13 cellular contexts compared by ENCODE assay signal in the genomic region with DNA sequence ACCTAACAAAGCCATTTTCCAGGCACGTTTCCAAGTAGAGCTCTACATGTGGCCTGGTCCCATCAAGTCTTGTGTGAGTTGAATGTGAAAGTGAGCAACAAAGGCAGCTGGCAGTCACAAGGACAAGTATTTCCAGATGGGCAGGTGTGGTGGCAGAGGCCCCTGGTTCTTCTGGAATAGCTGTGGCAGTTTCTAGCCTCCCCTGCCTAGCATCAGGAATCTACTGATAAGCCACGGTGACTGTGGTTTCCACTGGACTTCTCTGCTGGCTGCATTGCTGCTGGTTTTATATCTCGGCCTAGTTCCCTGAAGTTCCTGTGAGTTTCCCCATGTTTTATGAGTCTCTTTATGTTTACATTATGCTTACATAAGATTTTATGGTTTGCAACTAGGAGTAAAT.
DNase-seq lines count a peak whose midpoint lies in the region; ATAC-seq, FAIRE-seq and TF ChIP-seq lines count a peak whose summit lies in the region.
"Had no signal": no experiment of that assay in that cellular context is flagged by ENCODE, and none has a peak within 500 bp of the region (broad histone marks: within the 10 kb centered on the region; RNA-seq: fewer than 3 reads in every experiment).

No MANE protein-coding gene starts in this region.

- peak; percentile 89 for FAIRE-seq in K562 (lab: Jason Lieb, UNC)

- no peak for TF ChIP-seq RAD21 in K562 (CRISPR knock-in tag; conservative IDR thresholded peaks at IDR 0.05 in 1 of 2, IDR thresholded peaks at IDR 0.05 in 1 of 2)

- no peaks in the 10 kb centered on the region; the same call in 1 of the 2 replicates for H3K9me3 ChIP-seq in K562 (replicated peaks; ENCODE audit: control insufficient read depth, insufficient read depth, low read depth, low read length)

- intact Hi-C loops in MCF 10A (cut with micrococcal nuclease) (no loop called here), K562 (cut with micrococcal nuclease) (no loop called here)

- TF ChIP-seq EP300 in K562 (IDR thresholded peaks at IDR 0.05; ENCODE audit: low read length): no peak

- peaks cover 53% of the 10 kb centered on the region for H3K27me3 Mint-ChIP-seq in MCF 10A (ENCODE audit: insufficient read depth, unreplicated experiment)

- no peak for TF ChIP-seq CTCF in MCF 10A (IDR thresholded peaks at IDR 0.05; ENCODE audit: unreplicated experiment)
- TF ChIP-seq CTCF in K562 (IDR thresholded peaks at IDR 0.05 in 2 of 3, conservative IDR thresholded peaks at IDR 0.05 in 1 of 3; ENCODE audit: insufficient read depth in 2 of 3, low read depth in 1 of 3, low read length in 3 of 3): no peak

- peak overlapping the region; percentile 35; the same call in 1 of the 2 replicates for H3K4me2 ChIP-seq in K562 (ENCODE audit: insufficient read depth, low read length)
- H3K4me2 ChIP-seq: neural progenitor cell had no signal

- in situ Hi-C loops in T47D (cut with HindIII; ENCODE audit: low pct_unique_long_range_greater_than_20kb, low sequenced_read_pairs): no loop called here
- in situ Hi-C loops in K562 (cut with MboI): no loop called here

- POLR2A ChIA-PET in MCF 10A (lab: Yijun Ruan, JAX) (no interaction called here), K562 (lab: Yijun Ruan, JAX) (interaction anchor here (0.6 kb wide), 1 partner anchor 75 kb away, joined by 3 read pairs; no protein-coding TSS in a partner anchor)

- H3K9ac ChIP-seq in K562 (ENCODE audit: insufficient read depth in 1 of 2, low read depth in 2 of 2, low read length in 2 of 2): no peak overlapping the region
- H3K9ac ChIP-seq: neural progenitor cell had no signal

- H3K9me1 ChIP-seq in K562 (ENCODE audit: control insufficient read depth, insufficient read depth, low read length): no peaks in the 10 kb centered on the region

- no peak overlapping the region for H3K27ac Mint-ChIP-seq in MCF 10A (ENCODE audit: low read depth, unreplicated experiment)
- H3K27ac Mint-ChIP-seq: neural progenitor cell had no signal

- BruUV-seq in MCF 10A (replicated peaks; lab: Mats Ljungman, UMichigan) (no TSS peak), K562 (replicated peaks; lab: Mats Ljungman, UMichigan) (no TSS peak)

- peak; percentile 7 to 69 for DNase-seq in T47D (ENCODE audit: low read depth in 1 of 2, low spot score in 1 of 2)
- no peak for DNase-seq in MCF 10A (ENCODE audit: unreplicated experiment)
- DNase-seq in NCI-H510A (lab: John Stamatoyannopoulos, UW): peak; percentile 68
- peak; percentile 14 to 69 (median 26) for DNase-seq in K562 (ENCODE audit: extremely low read depth in 1 of 4, low spot score in 3 of 4)
- no peak for DNase-seq in occipital lobe (lab: John Stamatoyannopoulos, UW)
- no peak for DNase-seq in germinal center (ENCODE audit: low spot score)
- DNase-seq: activated T-cell treated with anti-CD3 and anti-CD28 coated beads, Interleukin-2, amount 50 U/mL, for 1 hour; effector CD4-positive, alpha-beta T cell; glutamatergic neuron; NCI-H1694 had no signal

- H3K4me1 Mint-ChIP-seq in MCF 10A (ENCODE audit: insufficient read depth, unreplicated experiment): no peaks in the 10 kb centered on the region
- H3K4me1 Mint-ChIP-seq: neural progenitor cell had no signal

- no peak overlapping the region for H3K4me3 Mint-ChIP-seq in MCF 10A (ENCODE audit: unreplicated experiment)
- H3K4me3 Mint-ChIP-seq: neural progenitor cell had no signal

- no peak for TF ChIP-seq POLR2A in K562 (conservative IDR thresholded peaks at IDR 0.05)

- H3K79me2 ChIP-seq in K562 (ENCODE audit: control insufficient read depth, insufficient read depth, low read length): no peaks in the 10 kb centered on the region

- H2AFZ ChIP-seq in K562 (ENCODE audit: low read depth, low read length): peak overlapping the region; percentile 64; the same call in 1 of the 2 replicates
- H2AFZ ChIP-seq: neural progenitor cell had no signal

- H3K27ac ChIP-seq in K562 (ENCODE audit: extremely low read depth, low read depth, low read length): no peak overlapping the region
- H3K27ac ChIP-seq: neural progenitor cell had no signal

- H4K20me1 ChIP-seq in K562 (replicated peaks; ENCODE audit: control insufficient read depth, insufficient read depth, low read length): no peaks in the 10 kb centered on the region

- ATAC-seq in K562: peak; percentile 78
- ATAC-seq in GM19463 (IDR thresholded peaks at IDR 0.05; ENCODE audit: unreplicated experiment): no peak
- no peak for ATAC-seq in GM18867 (IDR thresholded peaks at IDR 0.05; ENCODE audit: unreplicated experiment)

- H3K36me3 Mint-ChIP-seq in MCF 10A (ENCODE audit: insufficient read depth, unreplicated experiment): no peaks in the 10 kb centered on the region
- H3K36me3 Mint-ChIP-seq: neural progenitor cell had no signal

- H3K27me3 ChIP-seq in K562 (ENCODE audit: control insufficient read depth in 2 of 2, insufficient read depth in 2 of 2, low read length in 2 of 2): peaks cover 0 to 3% of the 10 kb centered on the region in 2 experiments; a peak in 1 of 5 replicates
- H3K27me3 ChIP-seq: neural progenitor cell had no signal

- peaks cover 0 to 19% of the 10 kb centered on the region in 2 experiments; a peak in 3 of 5 replicates for H3K4me1 ChIP-seq in K562 (replicated peaks in 1 of 2; ENCODE audit: control insufficient read depth in 2 of 2, insufficient read depth in 2 of 2, low read length in 2 of 2)
- H3K4me1 ChIP-seq: neural progenitor cell had no signal

- no peaks in the 10 kb centered on the region for H3K36me3 ChIP-seq in K562 (ENCODE audit: control insufficient read depth, insufficient read depth, low read length)
- H3K36me3 ChIP-seq: neural progenitor cell had no signal

- WGBS in K562 (ENCODE audit: insufficient coverage, low coverage, missing lambda C conversion rate): 9% methylated on average over 3 of the region's 3 CpGs

- CTCF ChIA-PET in MCF 10A (lab: Yijun Ruan, JAX) (interaction anchor here (0.7 kb wide), 1 partner anchor 33 kb away, joined by 4 read pairs; no protein-coding TSS in a partner anchor), K562 (lab: Yijun Ruan, JAX; ENCODE audit: low intra/inter-chr PET ratio) (no interaction called here)

- H3K9me3 Mint-ChIP-seq in MCF 10A (ENCODE audit: unreplicated experiment): no peaks in the 10 kb centered on the region
- H3K9me3 Mint-ChIP-seq: neural progenitor cell had no signal

- no peak overlapping the region for H3K4me3 ChIP-seq in K562
- H3K4me3 ChIP-seq: neural progenitor cell had no signal

TF ChIP-seq in K562, 482 proteins besides CTCF, POLR2A, EP300 and RAD21 (continues in another document):
- TF ChIP-seq HLTF (IDR thresholded peaks at IDR 0.05) (no peak), HMG20B (CRISPR knock-in tag; IDR thresholded peaks at IDR 0.05) (no peak), CBFA2T3 (IDR thresholded peaks at IDR 0.05) (peak; percentile 48), GATA2 (CRISPR knock-in tag; IDR thresholded peaks at IDR 0.05) (0 out of 2 replicates have a peak, but pooled peaks have one; percentile 5), PTBP1 (IDR thresholded peaks at IDR 0.05; ENCODE audit: low read depth, low read length) (peak; percentile 92), ARID1B (IDR thresholded peaks at IDR 0.05) (peak; percentile 50; the same call in 1 of the 2 replicates)

Comparison
In these comparisons a context has a peak if more than half of its experiments do, and no peak if none do; other contexts are left out.
1. DNase-seq: peak in T47D (2 of 2), NCI-H510A (single experiment) and K562 (4 of 4); none in MCF 10A (single experiment), occipital lobe (single experiment) and germinal center (single experiment).